13 cellular contexts compared by ENCODE assay signal in the genomic region with DNA sequence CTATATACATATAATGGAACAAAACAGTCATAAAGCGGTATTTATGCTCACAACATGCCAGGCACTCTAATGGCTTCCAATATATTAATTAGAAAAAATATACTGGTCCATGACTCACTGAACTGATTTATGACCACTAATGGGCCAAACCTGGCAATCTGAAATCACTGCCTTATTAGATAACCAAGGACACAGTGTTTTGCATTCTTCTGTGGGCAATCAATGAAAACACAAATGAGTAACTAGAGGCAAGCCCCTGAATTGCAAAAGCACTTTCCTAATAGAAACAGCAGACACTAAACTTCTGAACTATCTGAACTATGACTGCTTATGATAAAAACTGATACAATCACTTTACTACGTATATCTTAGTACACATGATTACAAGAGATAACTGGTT. TPM values are rescaled to one million over a fixed set of nuclear protein-coding genes. Genes with fewer than 3 reads are reported as not detected.
A peak's percentile ranks its signal among the peaks of the same experiment; 100 is the strongest.
DNase-seq lines count a peak whose midpoint lies in the region; ATAC-seq, FAIRE-seq and TF ChIP-seq lines count a peak whose summit lies in the region.
"Had no signal": no experiment of that assay in that cellular context is flagged by ENCODE, and none has a peak within 500 bp of the region (broad histone marks: within the 10 kb centered on the region; RNA-seq: fewer than 3 reads in every experiment).

No MANE protein-coding gene starts in this region.

- FAIRE-seq in endothelial cell of umbilical vein (lab: Jason Lieb, UNC) = no peak
- FAIRE-seq: GM19239 had no signal

- H3K27me3 ChIP-seq in endothelial cell of umbilical vein (ENCODE audit: control insufficient read depth in 2 of 2, insufficient read depth in 2 of 2, low read length in 2 of 2) (no peaks in the 10 kb centered on the region), osteoblast (ENCODE audit: insufficient read depth, low read length) (no peaks in the 10 kb centered on the region), ovary (no peaks in the 10 kb centered on the region)

- POLR2A ChIA-PET in endothelial cell of umbilical vein (lab: Charles Lee) = no interaction called here

- H3K9ac ChIP-seq in endothelial cell of umbilical vein (replicated peaks; ENCODE audit: extremely low read depth, insufficient read depth, low read length) = peak overlapping the region; percentile 21

- H3K36me3 ChIP-seq in endothelial cell of umbilical vein (ENCODE audit: control insufficient read depth in 2 of 2, extremely low read depth in 1 of 2, insufficient read depth in 2 of 2, low read length in 2 of 2) = peaks cover 0 to 3% of the 10 kb centered on the region in 2 experiments
- H3K36me3 ChIP-seq in osteoblast (ENCODE audit: insufficient read depth, low read length) = peaks cover 7% of the 10 kb centered on the region
- no peaks in the 10 kb centered on the region for H3K36me3 ChIP-seq in ovary

- H2AFZ ChIP-seq in endothelial cell of umbilical vein (ENCODE audit: low read depth, low read length) (no peak overlapping the region), osteoblast (ENCODE audit: low read length) (no peak overlapping the region)

- intact Hi-C loops in endothelial cell of umbilical vein (cut with micrococcal nuclease) = loop anchor here (5.0 to 10.0 kb wide), 2 partner anchors 329 to 512 kb away; partner anchors contain the start of genes ABCD3 and ARHGAP29
- intact Hi-C loops in ovary (cut with DNase I) = no loop called here

- no TSS peak for BruUV-seq in endothelial cell of umbilical vein (replicated peaks; lab: Mats Ljungman, UMichigan)

- ATAC-seq in HG02884 (IDR thresholded peaks at IDR 0.05; ENCODE audit: unreplicated experiment) = no peak

- H3K4me1 ChIP-seq in endothelial cell of umbilical vein (ENCODE audit: control insufficient read depth, extremely low read depth, insufficient read depth, low read length) (peaks cover 46% of the 10 kb centered on the region), osteoblast (ENCODE audit: insufficient read depth, low read length) (peaks cover 24% of the 10 kb centered on the region), ovary (ENCODE audit: insufficient read depth) (no peaks in the 10 kb centered on the region)

- DNase-seq in GM04503 (ENCODE audit: low read depth) (peak; percentile 63), OCI-M1 (lab: John Stamatoyannopoulos, UW) (peak; percentile 35), endothelial cell of umbilical vein (ENCODE audit: low read depth, low spot score) (peak; percentile 63), osteoblast (ENCODE audit: insufficient read length, low spot score, missing footprints) (peak; percentile 37), dedifferentiated amniotic fluid mesenchymal stem cell (ENCODE audit: extremely low spot score) (no peak), ovary (no peak)
- DNase-seq in stimulated activated naive CD4-positive, alpha-beta T cell treated with Interleukin-2 at 50 U/mL for 16 hours (lab: John Stamatoyannopoulos, UW) = no peak
- DNase-seq: GOT3, hippocampal formation, substantia nigra, T1000 had no signal

- H4K20me1 ChIP-seq in endothelial cell of umbilical vein (replicated peaks; ENCODE audit: control insufficient read depth, extremely low read depth, insufficient read depth, low read length) (peaks cover 9% of the 10 kb centered on the region), osteoblast (ENCODE audit: insufficient read depth, low read length) (peaks cover 26% of the 10 kb centered on the region)

- no peak for TF ChIP-seq EP300 in ovary (IDR thresholded peaks at IDR 0.05)

- no peaks in the 10 kb centered on the region for H3K9me3 ChIP-seq in endothelial cell of umbilical vein (replicated peaks; ENCODE audit: control insufficient read depth, insufficient read depth, low read length)
- H3K9me3 ChIP-seq in osteoblast (ENCODE audit: low read depth, low read length) = no peaks in the 10 kb centered on the region
- no peaks in the 10 kb centered on the region for H3K9me3 ChIP-seq in ovary

- TF ChIP-seq CTCF in endothelial cell of umbilical vein (IDR thresholded peaks at IDR 0.05; ENCODE audit: extremely low read depth in 1 of 2, insufficient read depth in 1 of 2, low read depth in 1 of 2, low read length in 2 of 2) (no peak), osteoblast (IDR thresholded peaks at IDR 0.05; ENCODE audit: extremely low read depth, low read depth, low read length) (no peak), ovary (IDR thresholded peaks at IDR 0.05) (no peak)

- H3K27ac ChIP-seq in endothelial cell of umbilical vein (ENCODE audit: insufficient read depth, low read depth, low read length) (no peak overlapping the region), osteoblast (ENCODE audit: low read depth, low read length) (peak overlapping the region; percentile 3), ovary (no peak overlapping the region)

- H3K9me1 ChIP-seq in endothelial cell of umbilical vein (replicated peaks; ENCODE audit: control insufficient read depth, extremely low read depth, insufficient read depth, low read length) = no peaks in the 10 kb centered on the region

- H3K4me2 ChIP-seq in endothelial cell of umbilical vein (ENCODE audit: insufficient read depth, low read length) (peak overlapping the region; percentile 96), osteoblast (ENCODE audit: insufficient read depth, low read length) (no peak overlapping the region)

- 67 to 84% (median 71%) methylated on average over 2 of the region's 2 CpGs for WGBS in ovary, 3 donors

- dilution Hi-C loops in endothelial cell of umbilical vein (cut with MboI; ENCODE audit: extremely low pct_ligation_motif_present, low sequenced_read_pairs) = no loop called here

- CTCF ChIA-PET in endothelial cell of umbilical vein (lab: Charles Lee) = no interaction called here

- TF ChIP-seq POLR2A in endothelial cell of umbilical vein (IDR thresholded peaks at IDR 0.05; ENCODE audit: low read depth, low read length) (no peak), ovary (IDR thresholded peaks at IDR 0.05) (no peak)

- H3K4me3 ChIP-seq in endothelial cell of umbilical vein (replicated peaks in 1 of 3; ENCODE audit: insufficient read depth in 1 of 3, low read depth in 1 of 3, low read length in 3 of 3) (peak overlapping the region in 1 of 3 experiments; percentile 82), osteoblast (ENCODE audit: insufficient read depth, low read length) (no peak overlapping the region), ovary (no peak overlapping the region)

- H3K79me2 ChIP-seq in endothelial cell of umbilical vein (ENCODE audit: control insufficient read depth, insufficient read depth, low read length) (peaks cover 72% of the 10 kb centered on the region), osteoblast (ENCODE audit: insufficient read depth, low read length) (peaks cover 57% of the 10 kb centered on the region)

TF ChIP-seq in endothelial cell of umbilical vein, 7 proteins besides CTCF, POLR2A, EP300 and RAD21:
- TF ChIP-seq, protein P1, sequence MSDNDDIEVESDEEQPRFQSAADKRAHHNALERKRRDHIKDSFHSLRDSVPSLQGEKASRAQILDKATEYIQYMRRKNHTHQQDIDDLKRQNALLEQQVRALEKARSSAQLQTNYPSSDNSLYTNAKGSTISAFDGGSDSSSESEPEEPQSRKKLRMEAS (IDR thresholded peaks at IDR 0.05; ENCODE audit: insufficient read depth, insufficient read length) = no peak
- TF ChIP-seq JUN (IDR thresholded peaks at IDR 0.05; ENCODE audit: borderline replicate concordance, insufficient read depth, insufficient read length, low read depth) (peak; percentile 10), FOS (IDR thresholded peaks at IDR 0.05; ENCODE audit: borderline replicate concordance, insufficient read depth, low read length) (peak; percentile 17), GATA2 (IDR thresholded peaks at IDR 0.05; ENCODE audit: insufficient read depth, insufficient read length, low read depth, low read length) (no peak), EZH2 (IDR thresholded peaks at IDR 0.05; ENCODE audit: borderline replicate concordance, low read depth, low read length, severe bottlenecking) (no peak), MYC (IDR thresholded peaks at IDR 0.05; ENCODE audit: low read depth, low read length) (no peak), POLR2AphosphoS5 (IDR thresholded peaks at IDR 0.05; ENCODE audit: insufficient read depth, low read depth, low read length) (no peak)

RNA-seq across cellular contexts. Expression of gene GCLM, which starts 3.5 kb away (rescaled TPM):
- total RNA-seq in endothelial cell of umbilical vein (45.6 and 55.9 TPM in 2 replicates), osteoblast (23.0 and 27.5 TPM in 2 replicates), ovary (10 to 100 TPM in 4 of 7 donors, 1 to 10 TPM in 3; 6.6 to 18.4 (median 10.4) TPM)
- polyA plus RNA-seq in endothelial cell of umbilical vein (8.4 and 12.3 TPM in 2 replicates), ovary (10 to 100 TPM in 1 of 2 donors, 1 to 10 TPM in 1; 3.1 to 12.2 TPM)
- 28.8 and 29.7 TPM in 2 replicates for polyA plus RNA-seq in endothelial cell of umbilical vein (2011; cell fraction: cytosol; rRNA removed)
- 20.4 and 21.0 TPM in 2 replicates for polyA plus RNA-seq in endothelial cell of umbilical vein (2011; cell fraction: nucleus; rRNA removed)
- 27.2 and 47.9 TPM in 2 replicates for polyA plus RNA-seq in endothelial cell of umbilical vein (2012)
- 30.2 and 31.0 TPM in 2 replicates for polyA minus RNA-seq in endothelial cell of umbilical vein
- 13.0 TPM for polyA minus RNA-seq in endothelial cell of umbilical vein (2011; cell fraction: cytosol; rRNA and poly(A)+ RNA removed)
- polyA minus RNA-seq in endothelial cell of umbilical vein (2011; cell fraction: nucleus; rRNA and poly(A)+ RNA removed) = 55.3 and 77.6 TPM in 2 replicates

RNA-seq across cellular contexts. Expression of gene DNTTIP2, which starts 26.7 kb away (rescaled TPM):
- total RNA-seq in endothelial cell of umbilical vein (53.7 and 55.5 TPM in 2 replicates), osteoblast (23.5 and 25.3 TPM in 2 replicates), ovary (10 to 100 TPM; 17.8 to 60.0 (median 42.0) TPM)
- polyA plus RNA-seq in endothelial cell of umbilical vein (3.9 and 8.0 TPM in 2 replicates), ovary (10 to 100 TPM; 25.7 to 27.9 TPM)
- polyA plus RNA-seq in endothelial cell of umbilical vein (2011; cell fraction: cytosol; rRNA removed) = 14.5 and 15.8 TPM in 2 replicates
- 35.5 and 42.6 TPM in 2 replicates for polyA plus RNA-seq in endothelial cell of umbilical vein (2011; cell fraction: nucleus; rRNA removed)
- 36.7 and 59.7 TPM in 2 replicates for polyA plus RNA-seq in endothelial cell of umbilical vein (2012)
- polyA minus RNA-seq in endothelial cell of umbilical vein = 11.1 and 24.2 TPM in 2 replicates
- polyA minus RNA-seq in endothelial cell of umbilical vein (2011; cell fraction: cytosol; rRNA and poly(A)+ RNA removed) = 8.5 TPM
- 22.3 and 25.3 TPM in 2 replicates for polyA minus RNA-seq in endothelial cell of umbilical vein (2011; cell fraction: nucleus; rRNA and poly(A)+ RNA removed)

Comparison
In these comparisons a context has a peak if more than half of its experiments do, and no peak if none do; other contexts are left out.
1. DNase-seq: peak in GM04503 (single experiment), OCI-M1 (single experiment), endothelial cell of umbilical vein (single experiment) and osteoblast (single experiment); none in stimulated activated naive CD4-positive, alpha-beta T cell treated with Interleukin-2 at 50 U/mL for 16 hours (single experiment), dedifferentiated amniotic fluid mesenchymal stem cell (single experiment) and ovary (0 of 5).